Comparison of ENCODE assay signal across 14 cellular contexts in the genomic region with DNA sequence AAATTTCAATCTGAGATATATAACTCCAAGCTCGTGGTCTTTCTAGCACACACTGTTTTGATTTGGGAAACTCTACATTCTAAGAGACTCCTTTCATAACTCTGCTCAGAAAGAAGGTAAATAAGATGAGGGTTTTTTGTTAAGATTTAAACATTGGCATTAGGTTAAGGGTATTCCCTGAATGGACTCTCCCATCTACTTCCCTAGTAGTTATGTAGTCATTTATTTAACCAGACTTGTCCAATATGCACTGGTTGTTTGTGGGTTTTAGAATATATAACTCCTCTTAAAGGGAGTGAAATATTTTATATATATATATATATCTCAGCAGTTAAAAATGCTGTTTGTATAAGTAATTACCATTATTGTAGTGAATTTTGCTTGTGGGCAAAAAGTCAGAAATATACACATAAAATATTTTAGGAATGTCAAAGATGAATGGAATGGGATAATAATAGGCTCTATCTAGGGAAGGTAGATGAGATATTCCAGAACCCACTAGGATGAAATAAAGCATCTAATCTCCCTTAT.
DNase-seq lines count a peak whose midpoint lies in the region; ATAC-seq and TF ChIP-seq lines count a peak whose summit lies in the region.
"Had no signal": no experiment of that assay in that cellular context is flagged by ENCODE, and none has a peak within 500 bp of the region (broad histone marks: within the 10 kb centered on the region; RNA-seq: fewer than 3 reads in every experiment).

No MANE protein-coding gene starts in this region.

- ATAC-seq in aorta (ENCODE audit: low FRiP score) (no peak), left ventricle myocardium superior (no peak), GM21737 (IDR thresholded peaks at IDR 0.05; ENCODE audit: unreplicated experiment) (no peak)

- DNase-seq in HCEC 1CT (peak; percentile 61), SJSA1 (ENCODE audit: low read depth in 1 of 2, low spot score in 2 of 2) (peak in 1 of 2 experiments; percentile 85), fibroblast of pulmonary artery (ENCODE audit: low read depth) (peak; percentile 41), aorta (no peak), NCI-H345 (lab: John Stamatoyannopoulos, UW) (no peak), left ventricle myocardium superior (no peak)
- DNase-seq: activated CD4-positive, CD25-positive, alpha-beta regulatory T cell treated with anti-CD3 and anti-CD28 coated beads, Interleukin-2, amount 50 U/mL, for 72 hours; activated naive CD4-positive, alpha-beta T cell treated with Interleukin-2 at 50 U/mL for 16 hours; CD4-positive, alpha-beta T cell; NCI-H1930; NCI-H526 treated with DMSO at 0.1 percent for 48 hours; Peyer's patch had no signal

- H3K9me3 ChIP-seq in SJSA1 (replicated peaks) (no peaks in the 10 kb centered on the region), skeletal muscle satellite cell (replicated peaks; ENCODE audit: low read length) (no peaks in the 10 kb centered on the region), aorta (ENCODE audit: control insufficient read depth, low read length) (no peaks in the 10 kb centered on the region)
- H3K9me3 ChIP-seq: Peyer's patch had no signal

- TF ChIP-seq CTCF in fibroblast of pulmonary artery (IDR thresholded peaks at IDR 0.05; ENCODE audit: low read length, missing control alignments) = no peak

- H3K27ac ChIP-seq in SJSA1 (peak overlapping the region; percentile 98), aorta (ENCODE audit: low read depth in 1 of 2, low read length in 2 of 2) (no peak overlapping the region)
- H3K27ac ChIP-seq: Peyer's patch had no signal

- H3K4me3 ChIP-seq in SJSA1 = no peak overlapping the region
- H3K4me3 ChIP-seq in fibroblast of pulmonary artery (replicated peaks; ENCODE audit: low read depth, low read length) = no peak overlapping the region
- H3K4me3 ChIP-seq in skeletal muscle satellite cell (ENCODE audit: low read length) = peak overlapping the region; percentile 49
- no peak overlapping the region for H3K4me3 ChIP-seq in aorta (ENCODE audit: low read length in 2 of 2)
- H3K4me3 ChIP-seq: Peyer's patch had no signal

- H3K9ac ChIP-seq in skeletal muscle satellite cell (ENCODE audit: low read depth, low read length) = peak overlapping the region; percentile 79

- intact Hi-C loops in aorta (cut with DNase I) (no loop called here), left ventricle myocardium superior (cut with micrococcal nuclease) (no loop called here)

- H3K4me2 ChIP-seq in skeletal muscle satellite cell (ENCODE audit: low read length) = peak overlapping the region; percentile 78

- H3K4me1 ChIP-seq in SJSA1 (replicated peaks) = peaks cover 27% of the 10 kb centered on the region
- H3K4me1 ChIP-seq in skeletal muscle satellite cell (ENCODE audit: control insufficient read depth, insufficient read depth, low read length) = peaks cover 34% of the 10 kb centered on the region
- H3K4me1 ChIP-seq in aorta (ENCODE audit: control insufficient read depth in 1 of 2, insufficient read depth in 2 of 2, low read length in 2 of 2) = peaks cover 2 to 5% of the 10 kb centered on the region in 2 donors
- H3K4me1 ChIP-seq: Peyer's patch had no signal

- H3K27me3 ChIP-seq in SJSA1 (replicated peaks) (no peaks in the 10 kb centered on the region), skeletal muscle satellite cell (ENCODE audit: control insufficient read depth, insufficient read depth, low read length) (no peaks in the 10 kb centered on the region), aorta (ENCODE audit: control insufficient read depth in 1 of 2, insufficient read depth in 2 of 2, low read length in 1 of 2) (no peaks in the 10 kb centered on the region)
- H3K27me3 ChIP-seq: Peyer's patch had no signal

- 19 to 20% methylated on average over 1 of the region's 1 CpG for WGBS in aorta, 2 donors

- H3K36me3 ChIP-seq in SJSA1 (no peaks in the 10 kb centered on the region), skeletal muscle satellite cell (ENCODE audit: insufficient read depth, low read length) (no peaks in the 10 kb centered on the region), aorta (ENCODE audit: control insufficient read depth in 1 of 2, insufficient read depth in 2 of 2, low read length in 1 of 2) (no peaks in the 10 kb centered on the region)
- H3K36me3 ChIP-seq: Peyer's patch had no signal

Comparison
In these comparisons a context has a peak if more than half of its experiments do, and no peak if none do; other contexts are left out.
1. DNase-seq: peak in HCEC 1CT (single experiment) and fibroblast of pulmonary artery (single experiment); none in aorta (0 of 2), NCI-H345 (single experiment) and left ventricle myocardium superior (single experiment).